In genomic region chr1:11740258-11741192, GRCh38 we compare ENCODE assay signal across 11 cellular contexts. TPM values are rescaled to one million over a fixed set of nuclear protein-coding genes. Genes with fewer than 3 reads are reported as not detected.
A peak's percentile ranks its signal among the peaks of the same experiment; 100 is the strongest.
DNase-seq lines count a peak whose midpoint lies in the region; ATAC-seq lines count a peak whose summit lies in the region.
"Had no signal": no experiment of that assay in that cellular context is flagged by ENCODE, and none has a peak within 500 bp of the region (broad histone marks: within the 10 kb centered on the region; RNA-seq: fewer than 3 reads in every experiment).

No MANE protein-coding gene starts in this region.

- H3K27me3 Mint-ChIP-seq in activated CD8-positive, alpha-beta memory T cell treated with anti-CD3 and anti-CD28 coated beads, Interleukin-2, amount 10 ng/mL, durations not matched to agents 7 days and 5 days = no peaks in the 10 kb centered on the region
- H3K27me3 Mint-ChIP-seq in activated naive CD8-positive, alpha-beta T cell = no peaks in the 10 kb centered on the region
- H3K27me3 Mint-ChIP-seq in stimulated activated memory B cell treated with anti-CD40 and anti-IgM and Interleukin-4, amounts not matched to agents 10 μg/mL and 1 μg/mL and 100 μg/mL, for 72 hours = no peaks in the 10 kb centered on the region

- peak; percentile 83 for DNase-seq in activated CD8-positive, alpha-beta memory T cell treated with anti-CD3 and anti-CD28 coated beads, Interleukin-2, amount 10 ng/mL, durations not matched to agents 7 days and 5 days
- DNase-seq in activated CD8-positive, alpha-beta memory T cell treated with anti-CD3 and anti-CD28 coated beads for 24 hours = no peak
- DNase-seq in NOMO-1 treated with dmso at 0.1 percent for 144 hours (lab: John Stamatoyannopoulos, UW; ENCODE audit: unreplicated experiment) (peak; percentile 67), germinal center (ENCODE audit: low spot score) (no peak), NCI-H187 (lab: John Stamatoyannopoulos, UW) (no peak), left ventricle myocardium superior (no peak)
- DNase-seq: NCI-H1092 had no signal

- CTCF ChIA-PET in activated CD8-positive, alpha-beta memory T cell treated with anti-CD3 and anti-CD28 coated beads, Interleukin-2, amount 10 ng/mL, durations not matched to agents 7 days and 5 days (lab: Charles Lee) = interaction anchor here (0.6 to 2.6 kb wide), 10 partner anchors 8 to 92 kb away, joined by 3 to 10 read pairs (median 3); partner anchors contain the start of genes DRAXIN and FBXO6

- peak overlapping the region; percentile 76 for H3K27ac Mint-ChIP-seq in activated CD8-positive, alpha-beta memory T cell treated with anti-CD3 and anti-CD28 coated beads, Interleukin-2, amount 10 ng/mL, durations not matched to agents 7 days and 5 days
- H3K27ac Mint-ChIP-seq in activated naive CD8-positive, alpha-beta T cell = peak overlapping the region; percentile 80
- H3K27ac Mint-ChIP-seq in stimulated activated memory B cell treated with anti-CD40 and anti-IgM and Interleukin-4, amounts not matched to agents 10 μg/mL and 1 μg/mL and 100 μg/mL, for 72 hours = peak overlapping the region; percentile 40

- peak; percentile 47 for ATAC-seq in activated CD8-positive, alpha-beta memory T cell treated with anti-CD3 and anti-CD28 coated beads, Interleukin-2, amount 10 ng/mL, durations not matched to agents 7 days and 5 days
- ATAC-seq in stimulated activated memory B cell treated with anti-CD40 and anti-IgM and Interleukin-4, amounts not matched to agents 10 μg/mL and 1 μg/mL and 100 μg/mL, for 72 hours = no peak
- ATAC-seq in left ventricle myocardium superior = no peak

- H3K9me3 Mint-ChIP-seq in activated CD8-positive, alpha-beta memory T cell treated with anti-CD3 and anti-CD28 coated beads, Interleukin-2, amount 10 ng/mL, durations not matched to agents 7 days and 5 days (ENCODE audit: low read depth) = no peaks in the 10 kb centered on the region
- no peaks in the 10 kb centered on the region for H3K9me3 Mint-ChIP-seq in activated naive CD8-positive, alpha-beta T cell (ENCODE audit: low read depth)
- H3K9me3 Mint-ChIP-seq in stimulated activated memory B cell treated with anti-CD40 and anti-IgM and Interleukin-4, amounts not matched to agents 10 μg/mL and 1 μg/mL and 100 μg/mL, for 72 hours = no peaks in the 10 kb centered on the region

- peaks cover 19% of the 10 kb centered on the region for H3K36me3 Mint-ChIP-seq in activated CD8-positive, alpha-beta memory T cell treated with anti-CD3 and anti-CD28 coated beads, Interleukin-2, amount 10 ng/mL, durations not matched to agents 7 days and 5 days
- no peaks in the 10 kb centered on the region for H3K36me3 Mint-ChIP-seq in activated naive CD8-positive, alpha-beta T cell
- H3K36me3 Mint-ChIP-seq in stimulated activated memory B cell treated with anti-CD40 and anti-IgM and Interleukin-4, amounts not matched to agents 10 μg/mL and 1 μg/mL and 100 μg/mL, for 72 hours = no peaks in the 10 kb centered on the region

- peak overlapping the region; percentile 52 for H3K4me3 Mint-ChIP-seq in activated CD8-positive, alpha-beta memory T cell treated with anti-CD3 and anti-CD28 coated beads, Interleukin-2, amount 10 ng/mL, durations not matched to agents 7 days and 5 days
- peak overlapping the region; percentile 38 for H3K4me3 Mint-ChIP-seq in activated naive CD8-positive, alpha-beta T cell
- no peak overlapping the region for H3K4me3 Mint-ChIP-seq in stimulated activated memory B cell treated with anti-CD40 and anti-IgM and Interleukin-4, amounts not matched to agents 10 μg/mL and 1 μg/mL and 100 μg/mL, for 72 hours

- peaks cover 69% of the 10 kb centered on the region for H3K4me1 Mint-ChIP-seq in activated CD8-positive, alpha-beta memory T cell treated with anti-CD3 and anti-CD28 coated beads, Interleukin-2, amount 10 ng/mL, durations not matched to agents 7 days and 5 days
- H3K4me1 Mint-ChIP-seq in activated naive CD8-positive, alpha-beta T cell (ENCODE audit: low read depth) = peaks cover 63% of the 10 kb centered on the region
- peaks cover 53% of the 10 kb centered on the region for H3K4me1 Mint-ChIP-seq in stimulated activated memory B cell treated with anti-CD40 and anti-IgM and Interleukin-4, amounts not matched to agents 10 μg/mL and 1 μg/mL and 100 μg/mL, for 72 hours

- intact Hi-C loops in left ventricle myocardium superior (cut with micrococcal nuclease) = no loop called here

RNA-seq across cellular contexts. Expression of gene AGTRAP, which starts 4.6 kb away (rescaled TPM):
- total RNA-seq in activated CD8-positive, alpha-beta memory T cell treated with anti-CD3 and anti-CD28 coated beads, Interleukin-2, amount 10 ng/mL, durations not matched to agents 7 days and 5 days = 10 to 100 TPM; 45.5 to 59.9 TPM
- total RNA-seq in left ventricle myocardium superior = 13.4 TPM

RNA-seq across cellular contexts. Expression of gene C1orf167, which starts 21.5 kb away (rescaled TPM):
- not detected for total RNA-seq in activated CD8-positive, alpha-beta memory T cell treated with anti-CD3 and anti-CD28 coated beads, Interleukin-2, amount 10 ng/mL, durations not matched to agents 7 days and 5 days
- total RNA-seq in left ventricle myocardium superior = 2.1 TPM
- total RNA-seq: chondrocyte, frontal cortex had no signal

RNA-seq across cellular contexts. Expression of gene DRAXIN, which starts 49.0 kb away (rescaled TPM):
- total RNA-seq in activated CD8-positive, alpha-beta memory T cell treated with anti-CD3 and anti-CD28 coated beads, Interleukin-2, amount 10 ng/mL, durations not matched to agents 7 days and 5 days = 1 to 10 TPM; 1.0 to 2.1 TPM
- total RNA-seq in left ventricle myocardium superior = 0.05 TPM

RNA-seq across cellular contexts. Expression of gene MAD2L2, which starts 59.6 kb away (rescaled TPM):
- 10 to 100 TPM; 85.4 to 94.8 TPM for total RNA-seq in activated CD8-positive, alpha-beta memory T cell treated with anti-CD3 and anti-CD28 coated beads, Interleukin-2, amount 10 ng/mL, durations not matched to agents 7 days and 5 days
- total RNA-seq in left ventricle myocardium superior = 21.8 TPM

Comparison
In these comparisons a context has a peak if more than half of its experiments do, and no peak if none do; other contexts are left out.
1. DNase-seq: peak in activated CD8-positive, alpha-beta memory T cell treated with anti-CD3 and anti-CD28 coated beads, Interleukin-2, amount 10 ng/mL, durations not matched to agents 7 days and 5 days (single experiment) and NOMO-1 treated with dmso at 0.1 percent for 144 hours (single experiment); none in activated CD8-positive, alpha-beta memory T cell treated with anti-CD3 and anti-CD28 coated beads for 24 hours (single experiment), germinal center (single experiment), NCI-H187 (0 of 2) and left ventricle myocardium superior (single experiment).
2. Peak in every context shown above with its lines, with median percentiles within 50 percentile points of each other: H3K27ac Mint-ChIP-seq.